ENCODE assay signal across 27 cellular contexts in genomic region chr6:20098267-20098876, GRCh38.
"Had no signal": no experiment of that assay in that cellular context is flagged by ENCODE, and none has a peak within 500 bp of the region (broad histone marks: within the 10 kb centered on the region; RNA-seq: fewer than 3 reads in every experiment).

No MANE protein-coding gene starts in this region.

- H3K27me3 ChIP-seq: suprapubic skin, vagina had no signal

- H3K9me3 Mint-ChIP-seq: activated CD4-positive, alpha-beta T cell treated with anti-CD3 and anti-CD28 coated beads, Interleukin-2, amount 10 ng/mL, durations not matched to agents 7 days and 5 days; activated naive CD8-positive, alpha-beta T cell treated with anti-CD3 and anti-CD28 coated beads, Interleukin-2, amount 50 U/mL, for 24 hours; activated T-helper 1 cell treated with anti-CD3 and anti-CD28 coated beads, Interleukin-12 subunit alpha, Interleukin-12 subunit beta, Interleukin-2, Interleukin-4 antibody, amounts not matched to agents 30 ng/mL and 10 ng/mL and 1 ng/mL, durations not matched to agents 14 hours and 24 hours and 36 hours; brain; stimulated activated naive CD8-positive, alpha-beta T cell treated with anti-CD3 and anti-CD28 coated beads, Interleukin-15, Interleukin-2, amounts not matched to agents 100 ng/mL and 50 ng/mL, for 24 hours; type B pancreatic cell had no signal

- H3K4me3 Mint-ChIP-seq: activated CD4-positive, alpha-beta T cell treated with anti-CD3 and anti-CD28 coated beads, Interleukin-2, amount 10 ng/mL, durations not matched to agents 7 days and 5 days; activated CD8-positive, alpha-beta T cell treated with anti-CD3 and anti-CD28 coated beads, Interleukin-2, amount 10 ng/mL, durations not matched to agents 7 days and 5 days; activated naive CD8-positive, alpha-beta T cell treated with anti-CD3 and anti-CD28 coated beads, Interleukin-2, amount 50 U/mL, for 24 hours; activated T-helper 1 cell treated with anti-CD3 and anti-CD28 coated beads, Interleukin-12 subunit alpha, Interleukin-12 subunit beta, Interleukin-2, Interleukin-4 antibody, amounts not matched to agents 30 ng/mL and 10 ng/mL and 1 ng/mL, durations not matched to agents 14 hours and 24 hours and 36 hours; brain; stimulated activated naive CD8-positive, alpha-beta T cell treated with anti-CD3 and anti-CD28 coated beads, Interleukin-15, Interleukin-2, amounts not matched to agents 100 ng/mL and 50 ng/mL, for 24 hours; type B pancreatic cell had no signal

- H3K27me3 Mint-ChIP-seq: activated CD4-positive, alpha-beta T cell treated with anti-CD3 and anti-CD28 coated beads, Interleukin-2, amount 10 ng/mL, durations not matched to agents 7 days and 5 days; activated naive CD8-positive, alpha-beta T cell treated with anti-CD3 and anti-CD28 coated beads, Interleukin-2, amount 50 U/mL, for 24 hours; stimulated activated naive CD8-positive, alpha-beta T cell treated with anti-CD3 and anti-CD28 coated beads, Interleukin-15, Interleukin-2, amounts not matched to agents 100 ng/mL and 50 ng/mL, for 24 hours; type B pancreatic cell had no signal

- H3K27ac Mint-ChIP-seq: activated CD4-positive, alpha-beta T cell treated with anti-CD3 and anti-CD28 coated beads, Interleukin-2, amount 10 ng/mL, durations not matched to agents 7 days and 5 days; activated CD8-positive, alpha-beta T cell treated with anti-CD3 and anti-CD28 coated beads, Interleukin-2, amount 10 ng/mL, durations not matched to agents 7 days and 5 days; activated naive CD8-positive, alpha-beta T cell treated with anti-CD3 and anti-CD28 coated beads, Interleukin-2, amount 50 U/mL, for 24 hours; activated T-helper 1 cell treated with anti-CD3 and anti-CD28 coated beads, Interleukin-12 subunit alpha, Interleukin-12 subunit beta, Interleukin-2, Interleukin-4 antibody, amounts not matched to agents 30 ng/mL and 10 ng/mL and 1 ng/mL, durations not matched to agents 14 hours and 24 hours and 36 hours; brain; stimulated activated naive CD8-positive, alpha-beta T cell treated with anti-CD3 and anti-CD28 coated beads, Interleukin-15, Interleukin-2, amounts not matched to agents 100 ng/mL and 50 ng/mL, for 24 hours; type B pancreatic cell had no signal

- H3K4me3 ChIP-seq: lower lobe of right lung, mucosa of descending colon, suprapubic skin, vagina had no signal

- H3K4me1 Mint-ChIP-seq: activated CD4-positive, alpha-beta T cell treated with anti-CD3 and anti-CD28 coated beads, Interleukin-2, amount 10 ng/mL, durations not matched to agents 7 days and 5 days; activated naive CD8-positive, alpha-beta T cell treated with anti-CD3 and anti-CD28 coated beads, Interleukin-2, amount 50 U/mL, for 24 hours had no signal

- H3K27ac ChIP-seq: lower lobe of right lung, suprapubic skin, vagina, VCaP had no signal

- ATAC-seq: activated CD4-positive, CD25-positive, alpha-beta regulatory T cell treated with anti-CD3 and anti-CD28 coated beads, Interleukin-2, amount 50 U/mL, for 24 hours; activated CD8-positive, alpha-beta T cell treated with anti-CD3 and anti-CD28 coated beads, Interleukin-2, amount 10 ng/mL, durations not matched to agents 7 days and 5 days; activated naive CD8-positive, alpha-beta T cell treated with anti-CD3 and anti-CD28 coated beads, Interleukin-2, amount 50 U/mL, for 24 hours; esophagus mucosa; left colon; lower lobe of right lung; mucosa of descending colon had no signal

- H3K4me1 ChIP-seq: lower lobe of right lung, suprapubic skin, vagina had no signal

- H3K9me3 ChIP-seq: lower lobe of right lung, mucosa of descending colon, suprapubic skin, vagina had no signal

- FAIRE-seq: colon, endothelial cell of umbilical vein, keratinocyte had no signal

- DNase-seq: activated CD4-positive, alpha-beta T cell treated with anti-CD3 and anti-CD28 coated beads, Interleukin-2, amount 10 ng/mL, durations not matched to agents 7 days and 5 days; activated CD8-positive, alpha-beta T cell treated with anti-CD3 and anti-CD28 coated beads, Interleukin-2, amount 10 ng/mL, durations not matched to agents 7 days and 5 days; activated gamma-delta T cell; activated naive CD4-positive, alpha-beta T cell treated with anti-CD3 and anti-CD28 coated beads, Interleukin-2, amount 50 U/mL, for 16 hours; activated naive CD8-positive, alpha-beta T cell treated with anti-CD3 and anti-CD28 coated beads, Interleukin-2, amount 50 U/mL, for 24 hours; central memory CD4-positive, alpha-beta T cell; effector memory CD4-positive, alpha-beta T cell; foreskin fibroblast; left colon; lower lobe of right lung; mesendoderm; mucosa of descending colon; occipital lobe; retina; stimulated activated CD4-positive, alpha-beta T cell treated with anti-CD3 and anti-CD28 coated beads, Interleukin-4, amount 100 ng/mL, for 4 hours had no signal

- H3K36me3 Mint-ChIP-seq: brain had no signal
